ENCODE assay signal across 18 cellular contexts in genomic region chr20:64279826-64280459, GRCh38.
"Had no signal": no experiment of that assay in that cellular context is flagged by ENCODE, and none has a peak within 500 bp of the region (broad histone marks: within the 10 kb centered on the region; RNA-seq: fewer than 3 reads in every experiment).

No MANE protein-coding gene starts in this region.

- DNase-seq: activated CD4-positive, alpha-beta T cell treated with anti-CD3 and anti-CD28 coated beads, Interleukin-2, amount 10 ng/mL, durations not matched to agents 24 days and 14 days; activated naive CD4-positive, alpha-beta T cell treated with Interleukin-2 at 50 U/mL for 16 hours; anterior cingulate cortex; colonic mucosa; heart left ventricle; mesenchymal stem cell; mucosa of descending colon; naive thymus-derived CD4-positive, alpha-beta T cell; SK-N-SH; stimulated activated CD4-positive, alpha-beta T cell treated with anti-CD3 and anti-CD28 coated beads, Interleukin-4, amount 100 ng/mL, for 1 hour; T-helper 1 cell; T1000; upper lobe of left lung had no signal

- H3K9me3 Mint-ChIP-seq: activated CD4-positive, alpha-beta T cell treated with anti-CD3 and anti-CD28 coated beads, Interleukin-2, amount 10 ng/mL, durations not matched to agents 24 days and 14 days; central memory CD8-positive, alpha-beta T cell; immature natural killer cell had no signal

- H3K27ac Mint-ChIP-seq: activated CD4-positive, alpha-beta T cell treated with anti-CD3 and anti-CD28 coated beads, Interleukin-2, amount 10 ng/mL, durations not matched to agents 24 days and 14 days had no signal

- H3K27me3 Mint-ChIP-seq: brain; central memory CD8-positive, alpha-beta T cell had no signal

- H3K36me3 Mint-ChIP-seq: brain had no signal

- ATAC-seq: gastroesophageal sphincter; mucosa of descending colon; naive thymus-derived CD4-positive, alpha-beta T cell; sciatic nerve had no signal

- H3K4me3 Mint-ChIP-seq: activated CD4-positive, alpha-beta T cell treated with anti-CD3 and anti-CD28 coated beads, Interleukin-2, amount 10 ng/mL, durations not matched to agents 24 days and 14 days; brain; central memory CD8-positive, alpha-beta T cell; naive thymus-derived CD4-positive, alpha-beta T cell had no signal
